In genomic region chr11:109422755-109423113, GRCh38 we compare ENCODE assay signal across 10 cellular contexts. TPM values are rescaled to one million over a fixed set of nuclear protein-coding genes. Genes with fewer than 3 reads are reported as not detected.
DNase-seq lines count a peak whose midpoint lies in the region; ATAC-seq and TF ChIP-seq lines count a peak whose summit lies in the region.
"Had no signal": no experiment of that assay in that cellular context is flagged by ENCODE, and none has a peak within 500 bp of the region (broad histone marks: within the 10 kb centered on the region; RNA-seq: fewer than 3 reads in every experiment).

No MANE protein-coding gene starts in this region.

- peak; percentile 30 to 53 for ATAC-seq in left cardiac atrium
- ATAC-seq in gastrocnemius medialis, result no peak
- ATAC-seq in activated CD8-positive, alpha-beta T cell treated with anti-CD3 and anti-CD28 coated beads, Interleukin-2, amount 10 ng/mL, durations not matched to agents 7 days and 5 days, result no peak
- ATAC-seq in HG03175 (IDR thresholded peaks at IDR 0.05; ENCODE audit: unreplicated experiment), result no peak

- no peak for TF ChIP-seq POLR2A in gastrocnemius medialis (IDR thresholded peaks at IDR 0.05)

- peaks cover 5% of the 10 kb centered on the region for H3K9me3 Mint-ChIP-seq in activated CD8-positive, alpha-beta T cell treated with anti-CD3 and anti-CD28 coated beads, Interleukin-2, amount 10 ng/mL, durations not matched to agents 7 days and 5 days (ENCODE audit: insufficient read depth)
- H3K9me3 Mint-ChIP-seq: activated naive CD4-positive, alpha-beta T cell treated with anti-CD3 and anti-CD28 coated beads, Interleukin-2, amount 50 U/mL, for 24 hours had no signal

- H3K9me3 ChIP-seq in gastrocnemius medialis, result no peaks in the 10 kb centered on the region

- no peaks in the 10 kb centered on the region for H3K36me3 Mint-ChIP-seq in activated CD8-positive, alpha-beta T cell treated with anti-CD3 and anti-CD28 coated beads, Interleukin-2, amount 10 ng/mL, durations not matched to agents 7 days and 5 days (ENCODE audit: low read depth)
- H3K36me3 Mint-ChIP-seq: activated naive CD4-positive, alpha-beta T cell treated with anti-CD3 and anti-CD28 coated beads, Interleukin-2, amount 50 U/mL, for 24 hours had no signal

- H3K27ac ChIP-seq in gastrocnemius medialis, result no peak overlapping the region

- CTCF ChIA-PET in activated CD8-positive, alpha-beta T cell treated with anti-CD3 and anti-CD28 coated beads, Interleukin-2, amount 10 ng/mL, durations not matched to agents 7 days and 5 days (lab: Charles Lee), result no interaction called here

- peak overlapping the region; percentile 17 to 50 (median 34) for H3K4me3 ChIP-seq in gastrocnemius medialis

- H3K4me1 ChIP-seq in gastrocnemius medialis, result peaks cover 5 to 6% of the 10 kb centered on the region in 2 donors

- no peaks in the 10 kb centered on the region for H3K36me3 ChIP-seq in gastrocnemius medialis

- no peak overlapping the region for H3K27ac Mint-ChIP-seq in activated CD8-positive, alpha-beta T cell treated with anti-CD3 and anti-CD28 coated beads, Interleukin-2, amount 10 ng/mL, durations not matched to agents 7 days and 5 days
- H3K27ac Mint-ChIP-seq: activated naive CD4-positive, alpha-beta T cell treated with anti-CD3 and anti-CD28 coated beads, Interleukin-2, amount 50 U/mL, for 24 hours; immature natural killer cell had no signal

- POLR2A ChIA-PET in activated CD8-positive, alpha-beta T cell treated with anti-CD3 and anti-CD28 coated beads, Interleukin-2, amount 10 ng/mL, durations not matched to agents 7 days and 5 days (lab: Charles Lee), result no interaction called here

- in situ Hi-C loops in GM13976 (cut with MboI; ENCODE audit: low sequenced_read_pairs, unreplicated experiment), result no loop called here
- in situ Hi-C loops in gastrocnemius medialis (cut with MboI; ENCODE audit: low sequenced_read_pairs in 4 of 4), result no loop called here

- peaks cover 24 to 42% (median 31%) of the 10 kb centered on the region in 3 donors for H3K27me3 ChIP-seq in gastrocnemius medialis

- peaks cover 24% of the 10 kb centered on the region for H3K27me3 Mint-ChIP-seq in activated CD8-positive, alpha-beta T cell treated with anti-CD3 and anti-CD28 coated beads, Interleukin-2, amount 10 ng/mL, durations not matched to agents 7 days and 5 days (ENCODE audit: low read depth)

- intact Hi-C loops in left cardiac atrium (cut with DNase I), result no loop called here
- intact Hi-C loops in gastrocnemius medialis (cut with DNase I; ENCODE audit: low total_unique reads), result no loop called here

- DNase-seq in GM13976 (ENCODE audit: low spot score) (peak; percentile 20), amniotic epithelial cell (ENCODE audit: low read depth) (peak; percentile 27), left cardiac atrium (no peak), gastrocnemius medialis (no peak)
- DNase-seq in activated CD8-positive, alpha-beta T cell treated with anti-CD3 and anti-CD28 coated beads, Interleukin-2, amount 10 ng/mL, durations not matched to agents 7 days and 5 days, result no peak
- DNase-seq in stimulated activated naive CD4-positive, alpha-beta T cell (lab: John Stamatoyannopoulos, UW), result no peak
- no peak for DNase-seq in stimulated activated CD4-positive, alpha-beta T cell treated with anti-CD3 and anti-CD28 coated beads, Interleukin-1b, Interleukin-23, amount 100 ng/mL, for 48 hours
- DNase-seq: immature natural killer cell had no signal

- H3K4me3 Mint-ChIP-seq in activated CD8-positive, alpha-beta T cell treated with anti-CD3 and anti-CD28 coated beads, Interleukin-2, amount 10 ng/mL, durations not matched to agents 7 days and 5 days, result no peak overlapping the region
- H3K4me3 Mint-ChIP-seq: activated naive CD4-positive, alpha-beta T cell treated with anti-CD3 and anti-CD28 coated beads, Interleukin-2, amount 50 U/mL, for 24 hours; immature natural killer cell had no signal

- H3K4me1 Mint-ChIP-seq in activated CD8-positive, alpha-beta T cell treated with anti-CD3 and anti-CD28 coated beads, Interleukin-2, amount 10 ng/mL, durations not matched to agents 7 days and 5 days (ENCODE audit: low read depth), result no peaks in the 10 kb centered on the region
- H3K4me1 Mint-ChIP-seq: activated naive CD4-positive, alpha-beta T cell treated with anti-CD3 and anti-CD28 coated beads, Interleukin-2, amount 50 U/mL, for 24 hours; immature natural killer cell had no signal

- TF ChIP-seq CTCF in GM13976 (IDR thresholded peaks at IDR 0.05; ENCODE audit: borderline replicate concordance, control extremely low read depth, extremely low read depth, insufficient read depth, missing control alignments) (no peak), gastrocnemius medialis (IDR thresholded peaks at IDR 0.05 in 4 of 5, conservative IDR thresholded peaks at IDR 0.05 in 1 of 5) (no peak)

RNA-seq across cellular contexts. Expression of gene C11orf87, which starts 0.7 kb away (rescaled TPM):
- not detected for total RNA-seq in left cardiac atrium
- not detected for total RNA-seq in gastrocnemius medialis
- total RNA-seq in activated CD8-positive, alpha-beta T cell treated with anti-CD3 and anti-CD28 coated beads, Interleukin-2, amount 10 ng/mL, durations not matched to agents 7 days and 5 days, result not detected

Comparison
In these comparisons a context has a peak if more than half of its experiments do, and no peak if none do; other contexts are left out.
1. DNase-seq: peak in GM13976 (single experiment) and amniotic epithelial cell (single experiment); none in left cardiac atrium (single experiment), gastrocnemius medialis (0 of 2), activated CD8-positive, alpha-beta T cell treated with anti-CD3 and anti-CD28 coated beads, Interleukin-2, amount 10 ng/mL, durations not matched to agents 7 days and 5 days (single experiment), stimulated activated naive CD4-positive, alpha-beta T cell (0 of 6) and stimulated activated CD4-positive, alpha-beta T cell treated with anti-CD3 and anti-CD28 coated beads, Interleukin-1b, Interleukin-23, amount 100 ng/mL, for 48 hours (single experiment).
2. ATAC-seq: peak in left cardiac atrium (2 of 2); none in gastrocnemius medialis (0 of 2), activated CD8-positive, alpha-beta T cell treated with anti-CD3 and anti-CD28 coated beads, Interleukin-2, amount 10 ng/mL, durations not matched to agents 7 days and 5 days (single experiment) and HG03175 (single experiment).